In the genomic region with DNA sequence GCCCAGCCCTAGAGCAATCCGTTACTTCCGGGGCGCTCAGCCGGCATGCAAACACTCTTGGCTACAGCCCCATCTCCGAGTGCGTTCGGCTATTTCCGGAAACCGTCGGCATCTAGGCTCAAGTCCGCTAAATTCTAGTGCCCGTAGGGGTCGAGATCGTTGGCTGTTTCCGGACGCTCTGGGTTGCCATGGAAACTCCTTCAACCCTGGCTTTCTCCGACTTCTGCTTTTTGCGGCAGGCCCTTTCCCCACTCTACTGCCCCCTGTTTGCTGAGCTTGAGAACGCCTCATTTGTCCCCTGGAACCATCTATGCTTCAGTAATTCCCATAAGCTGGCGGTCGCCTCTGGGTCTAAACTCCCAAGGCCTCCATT, we compare ENCODE assay signal across 8 cellular contexts. TPM values are rescaled to one million over a fixed set of nuclear protein-coding genes. Genes with fewer than 3 reads are reported as not detected.
DNase-seq lines count a peak whose midpoint lies in the region; ATAC-seq, FAIRE-seq and TF ChIP-seq lines count a peak whose summit lies in the region.

No MANE protein-coding gene starts in this region.

- H2AFZ ChIP-seq in HepG2 (ENCODE audit: low read length): no peak overlapping the region

- peaks cover 18% of the 10 kb centered on the region for H3K79me2 ChIP-seq in HepG2 (ENCODE audit: insufficient read depth, low read length)

- peaks cover 53% of the 10 kb centered on the region for H3K4me1 ChIP-seq in HepG2 (ENCODE audit: insufficient read depth, low read length)

- CTCF ChIA-PET in HepG2 (lab: Yijun Ruan, JAX; ENCODE audit: low intra/inter-chr PET ratio, low total read pairs): interaction anchor here (0.9 to 1.2 kb wide), 2 partner anchors 9 to 39 kb away, joined by 3 read pairs; no protein-coding TSS in a partner anchor

- FAIRE-seq in HepG2 (lab: Jason Lieb, UNC): peak; percentile 96

- in situ Hi-C loops in HepG2 (cut with HindIII; ENCODE audit: extremely low pct_ligation_motif_present, low pct_unique_long_range_greater_than_20kb): loop anchor here (5.0 kb wide), 1 partner anchor 40 kb away; no protein-coding TSS in a partner anchor

- H3K36me3 ChIP-seq in HepG2 (replicated peaks in 1 of 2; ENCODE audit: control insufficient read depth in 1 of 2, insufficient read depth in 2 of 2, low read length in 2 of 2): peaks cover 8 to 18% of the 10 kb centered on the region in 2 experiments; a peak in 4 of 5 replicates

- peak overlapping the region; percentile 91 for H3K4me2 ChIP-seq in HepG2 (ENCODE audit: low read depth, low read length)

- intact Hi-C loops in HepG2 (cut with micrococcal nuclease; ENCODE audit: unreplicated experiment): no loop called here

- H4K20me1 ChIP-seq in HepG2 (ENCODE audit: insufficient read depth, low read length): 0 out of 2 replicates have a peak, but pooled peaks cover 11% of the 10 kb centered on the region

- peak; percentile 78 for TF ChIP-seq CTCF in HepG2 (CRISPR knock-in tag; IDR thresholded peaks at IDR 0.05)

- BruUV-seq in HepG2 (replicated peaks; lab: Mats Ljungman, UMichigan): TSS peak; percentile 88

- POLR2A ChIA-PET in HepG2 (lab: Yijun Ruan, JAX): interaction anchor here (0.8 to 3.1 kb wide), 13 partner anchors 9 to 127 kb away, joined by 3 to 18 read pairs (median 6); no protein-coding TSS in a partner anchor

- peak; percentile 100 for DNase-seq in CD1c-positive myeloid dendritic cell (ENCODE audit: extremely low spot score)
- DNase-seq in NCI-H69 (lab: John Stamatoyannopoulos, UW): peak; percentile 99
- DNase-seq in activated CD4-positive, alpha-beta T cell treated with anti-CD3 and anti-CD28 coated beads, Interleukin-2, amount 50 U/mL, for 24 hours (ENCODE audit: low read depth in 1 of 2, low spot score in 1 of 2): peak; percentile 93 to 96
- DNase-seq in dermis blood vessel endothelial cell: peak; percentile 98
- DNase-seq in HepG2 (ENCODE audit: low spot score): peak; percentile 98
- peak; percentile 98 for DNase-seq in stimulated activated CD4-positive, alpha-beta T cell treated with anti-CD3 and anti-CD28 coated beads, Interleukin-4, amount 100 ng/mL, for 1 hour

- peak overlapping the region; percentile 94 for H3K27ac ChIP-seq in HepG2 (ENCODE audit: extremely low read length, insufficient read depth, low read length)

- no peaks in the 10 kb centered on the region for H3K9me3 ChIP-seq in HepG2 (ENCODE audit: low read length)

- H3K9ac ChIP-seq in HepG2 (ENCODE audit: insufficient read depth, low read depth, low read length): peak overlapping the region; percentile 87

- peak; percentile 66 for TF ChIP-seq RAD21 in HepG2 (CRISPR knock-in tag; IDR thresholded peaks at IDR 0.05)

- ATAC-seq in GM19351 (IDR thresholded peaks at IDR 0.05; ENCODE audit: unreplicated experiment): peak; percentile 66
- peak; percentile 51 for ATAC-seq in HG03520 (IDR thresholded peaks at IDR 0.05; ENCODE audit: unreplicated experiment)
- peak; percentile 75 for ATAC-seq in HepG2

- no peak; a peak in 1 of 4 replicates for TF ChIP-seq EP300 in HepG2 (IDR thresholded peaks at IDR 0.05; ENCODE audit: low read depth in 2 of 2, low read length in 2 of 2)
- no peak for TF ChIP-seq EP300 in HepG2 (CRISPR knock-in tag; IDR thresholded peaks at IDR 0.05; ENCODE audit: borderline replicate concordance)

- peak overlapping the region; percentile 47 to 98 (median 66); a peak in 5 of 6 replicates for H3K4me3 ChIP-seq in HepG2 (replicated peaks in 1 of 3; ENCODE audit: insufficient read depth in 1 of 3, low read depth in 2 of 3, low read length in 3 of 3)

- WGBS in HepG2 (ENCODE audit: low lambda C conversion rate): 0% methylated on average over 21 of the region's 21 CpGs

- no peak for TF ChIP-seq POLR2A in HepG2 (IDR thresholded peaks at IDR 0.05; ENCODE audit: insufficient read depth in 1 of 2, low read depth in 2 of 2, low read length in 2 of 2)

- H3K27me3 ChIP-seq in HepG2 (ENCODE audit: control insufficient read depth in 1 of 2, insufficient read depth in 2 of 2, low read length in 2 of 2): no peaks in the 10 kb centered on the region; a peak in 1 of 5 replicates

RNA-seq across cellular contexts. Expression of a gene that starts 0.5 kb away (rescaled TPM):
- 4.8 and 9.7 TPM in 2 replicates for total RNA-seq in dermis blood vessel endothelial cell
- 15.8 and 25.3 TPM in 2 replicates for total RNA-seq in HepG2 (2016; rRNA removed; fragmentation: Illumina TruSeq; extraction: Trizol)
- 13.7 and 16.1 TPM in 2 replicates for total RNA-seq in HepG2 (2016; cell fraction: cytosol; rRNA removed; fragmentation: Illumina TruSeq; extraction: Trizol; ENCODE audit: low read depth)
- total RNA-seq in HepG2 (2016; cell fraction: insoluble cytoplasmic fraction; rRNA removed; fragmentation: Illumina TruSeq; extraction: Trizol): 12.5 and 18.3 TPM in 2 replicates
- 33.3 and 40.2 TPM in 2 replicates for total RNA-seq in HepG2 (2016; cell fraction: membrane; rRNA removed; fragmentation: Illumina TruSeq; extraction: Trizol)
- total RNA-seq in HepG2 (2016; cell fraction: nucleus; rRNA removed; fragmentation: Illumina TruSeq; extraction: Trizol): 14.5 and 18.4 TPM in 2 replicates
- polyA plus RNA-seq in HepG2 (2011; rRNA removed): 18.6 and 27.2 TPM in 2 replicates
- polyA plus RNA-seq in HepG2 (2011; cell fraction: cytosol; rRNA removed): 17.0 and 21.2 TPM in 2 replicates
- 35.7 and 42.1 TPM in 2 replicates for polyA plus RNA-seq in HepG2 (2011; cell fraction: nucleus; rRNA removed)
- polyA plus RNA-seq in HepG2 (2012): 39.2 and 39.3 TPM in 2 replicates
- 8.4 and 11.9 TPM in 2 replicates for polyA plus RNA-seq in HepG2 (2016; cell fraction: cytosol; fragmentation: Illumina TruSeq; extraction: Trizol; ENCODE audit: low read depth)
- polyA plus RNA-seq in HepG2 (2016; cell fraction: insoluble cytoplasmic fraction; fragmentation: Illumina TruSeq; extraction: Trizol; ENCODE audit: low read depth): 30.5 and 42.6 TPM in 2 replicates
- polyA plus RNA-seq in HepG2 (2016; cell fraction: membrane; fragmentation: Illumina TruSeq; extraction: Trizol; ENCODE audit: low read depth): 46.8 and 48.0 TPM in 2 replicates
- 60.8 and 65.6 TPM in 2 replicates for polyA plus RNA-seq in HepG2 (2016; cell fraction: nucleus; fragmentation: Illumina TruSeq; extraction: Trizol; ENCODE audit: insufficient read depth, low read depth)
- polyA minus RNA-seq in HepG2 (2011; rRNA and poly(A)+ RNA removed; ENCODE audit: low replicate concordance): 18.1 and 22.4 TPM in 2 replicates
- 12.0 and 21.3 TPM in 2 replicates for polyA minus RNA-seq in HepG2 (2011; cell fraction: cytosol; rRNA and poly(A)+ RNA removed)
- polyA minus RNA-seq in HepG2 (2011; cell fraction: nucleus; rRNA and poly(A)+ RNA removed): 12.7 and 19.6 TPM in 2 replicates

RNA-seq across cellular contexts. Expression of a gene that starts 21.2 kb away (rescaled TPM):
- 8.0 and 8.5 TPM in 2 replicates for total RNA-seq in dermis blood vessel endothelial cell
- total RNA-seq in HepG2 (2016; rRNA removed; fragmentation: Illumina TruSeq; extraction: Trizol): 41.2 and 79.4 TPM in 2 replicates
- 49.8 and 56.5 TPM in 2 replicates for total RNA-seq in HepG2 (2016; cell fraction: cytosol; rRNA removed; fragmentation: Illumina TruSeq; extraction: Trizol; ENCODE audit: low read depth)
- total RNA-seq in HepG2 (2016; cell fraction: insoluble cytoplasmic fraction; rRNA removed; fragmentation: Illumina TruSeq; extraction: Trizol): 39.1 and 76.9 TPM in 2 replicates
- total RNA-seq in HepG2 (2016; cell fraction: membrane; rRNA removed; fragmentation: Illumina TruSeq; extraction: Trizol): 32.9 and 35.3 TPM in 2 replicates
- 62.2 and 72.4 TPM in 2 replicates for total RNA-seq in HepG2 (2016; cell fraction: nucleus; rRNA removed; fragmentation: Illumina TruSeq; extraction: Trizol)
- 24.7 and 25.0 TPM in 2 replicates for polyA plus RNA-seq in HepG2 (2011; rRNA removed)
- 33.2 and 51.0 TPM in 2 replicates for polyA plus RNA-seq in HepG2 (2011; cell fraction: cytosol; rRNA removed)
- polyA plus RNA-seq in HepG2 (2011; cell fraction: nucleus; rRNA removed): 13.2 and 16.2 TPM in 2 replicates
- polyA plus RNA-seq in HepG2 (2012): 13.8 and 14.8 TPM in 2 replicates
- 68.0 and 80.0 TPM in 2 replicates for polyA plus RNA-seq in HepG2 (2016; cell fraction: cytosol; fragmentation: Illumina TruSeq; extraction: Trizol; ENCODE audit: low read depth)
- polyA plus RNA-seq in HepG2 (2016; cell fraction: insoluble cytoplasmic fraction; fragmentation: Illumina TruSeq; extraction: Trizol; ENCODE audit: low read depth): 46.2 and 52.2 TPM in 2 replicates
- polyA plus RNA-seq in HepG2 (2016; cell fraction: membrane; fragmentation: Illumina TruSeq; extraction: Trizol; ENCODE audit: low read depth): 28.9 and 31.1 TPM in 2 replicates
- polyA plus RNA-seq in HepG2 (2016; cell fraction: nucleus; fragmentation: Illumina TruSeq; extraction: Trizol; ENCODE audit: insufficient read depth, low read depth): 133 TPM in 2 replicates
- 49.7 and 255 TPM in 2 replicates for polyA minus RNA-seq in HepG2 (2011; rRNA and poly(A)+ RNA removed; ENCODE audit: low replicate concordance)
- 11.2 and 23.9 TPM in 2 replicates for polyA minus RNA-seq in HepG2 (2011; cell fraction: cytosol; rRNA and poly(A)+ RNA removed)
- 3.7 and 4.4 TPM in 2 replicates for polyA minus RNA-seq in HepG2 (2011; cell fraction: nucleus; rRNA and poly(A)+ RNA removed)

RNA-seq across cellular contexts. Expression of a gene that starts 40.6 kb away (rescaled TPM):
- total RNA-seq in dermis blood vessel endothelial cell (15.3 and 19.3 TPM in 2 replicates), HepG2 (2016; rRNA removed; fragmentation: Illumina TruSeq; extraction: Trizol) (13.0 and 16.7 TPM in 2 replicates)
- total RNA-seq in HepG2 (2016; cell fraction: cytosol; rRNA removed; fragmentation: Illumina TruSeq; extraction: Trizol; ENCODE audit: low read depth): 5.8 and 6.2 TPM in 2 replicates
- 13.4 and 17.8 TPM in 2 replicates for total RNA-seq in HepG2 (2016; cell fraction: insoluble cytoplasmic fraction; rRNA removed; fragmentation: Illumina TruSeq; extraction: Trizol)
- total RNA-seq in HepG2 (2016; cell fraction: membrane; rRNA removed; fragmentation: Illumina TruSeq; extraction: Trizol): 8.3 and 11.1 TPM in 2 replicates
- 9.2 and 11.2 TPM in 2 replicates for total RNA-seq in HepG2 (2016; cell fraction: nucleus; rRNA removed; fragmentation: Illumina TruSeq; extraction: Trizol)
- 12.4 and 13.6 TPM in 2 replicates for polyA plus RNA-seq in HepG2 (2011; rRNA removed)
- 8.7 and 13.2 TPM in 2 replicates for polyA plus RNA-seq in HepG2 (2011; cell fraction: cytosol; rRNA removed)
- 5.8 and 6.4 TPM in 2 replicates for polyA plus RNA-seq in HepG2 (2011; cell fraction: nucleus; rRNA removed)
- 6.0 and 9.4 TPM in 2 replicates for polyA plus RNA-seq in HepG2 (2012)
- 7.8 and 8.4 TPM in 2 replicates for polyA plus RNA-seq in HepG2 (2016; cell fraction: cytosol; fragmentation: Illumina TruSeq; extraction: Trizol; ENCODE audit: low read depth)
- polyA plus RNA-seq in HepG2 (2016; cell fraction: insoluble cytoplasmic fraction; fragmentation: Illumina TruSeq; extraction: Trizol; ENCODE audit: low read depth): 21.7 TPM in 2 replicates
- 9.2 and 11.9 TPM in 2 replicates for polyA plus RNA-seq in HepG2 (2016; cell fraction: membrane; fragmentation: Illumina TruSeq; extraction: Trizol; ENCODE audit: low read depth)
- polyA plus RNA-seq in HepG2 (2016; cell fraction: nucleus; fragmentation: Illumina TruSeq; extraction: Trizol; ENCODE audit: insufficient read depth, low read depth): 27.8 and 29.4 TPM in 2 replicates
- polyA minus RNA-seq in HepG2 (2011; rRNA and poly(A)+ RNA removed; ENCODE audit: low replicate concordance): 22.3 and 69.9 TPM in 2 replicates
- 3.4 and 4.1 TPM in 2 replicates for polyA minus RNA-seq in HepG2 (2011; cell fraction: cytosol; rRNA and poly(A)+ RNA removed)
- 2.5 and 3.7 TPM in 2 replicates for polyA minus RNA-seq in HepG2 (2011; cell fraction: nucleus; rRNA and poly(A)+ RNA removed)

RNA-seq across cellular contexts. Expression of a gene that starts 51.4 kb away (rescaled TPM):
- total RNA-seq in dermis blood vessel endothelial cell (0.17 and 0.93 TPM in 2 replicates), HepG2 (2016; rRNA removed; fragmentation: Illumina TruSeq; extraction: Trizol) (0.53 and 0.58 TPM in 2 replicates)
- 1.5 and 2.4 TPM in 2 replicates for total RNA-seq in HepG2 (2016; cell fraction: cytosol; rRNA removed; fragmentation: Illumina TruSeq; extraction: Trizol; ENCODE audit: low read depth)
- 0.61 and 1.2 TPM in 2 replicates for total RNA-seq in HepG2 (2016; cell fraction: insoluble cytoplasmic fraction; rRNA removed; fragmentation: Illumina TruSeq; extraction: Trizol)
- total RNA-seq in HepG2 (2016; cell fraction: membrane; rRNA removed; fragmentation: Illumina TruSeq; extraction: Trizol): 1.4 and 1.8 TPM in 2 replicates
- total RNA-seq in HepG2 (2016; cell fraction: nucleus; rRNA removed; fragmentation: Illumina TruSeq; extraction: Trizol): 1.0 and 1.4 TPM in 2 replicates
- polyA plus RNA-seq in HepG2 (2011; rRNA removed): 0.95 and 0.98 TPM in 2 replicates
- 1.4 TPM in 2 replicates for polyA plus RNA-seq in HepG2 (2011; cell fraction: cytosol; rRNA removed)
- polyA plus RNA-seq in HepG2 (2011; cell fraction: nucleus; rRNA removed): 2.7 and 3.2 TPM in 2 replicates
- polyA plus RNA-seq in HepG2 (2012): 1.8 and 2.1 TPM in 2 replicates
- polyA plus RNA-seq in HepG2 (2016; cell fraction: cytosol; fragmentation: Illumina TruSeq; extraction: Trizol; ENCODE audit: low read depth): 0.90 and 0.94 TPM in 2 replicates
- 1.1 and 2.1 TPM in 2 replicates for polyA plus RNA-seq in HepG2 (2016; cell fraction: insoluble cytoplasmic fraction; fragmentation: Illumina TruSeq; extraction: Trizol; ENCODE audit: low read depth)
- 1.1 TPM in 2 replicates for polyA plus RNA-seq in HepG2 (2016; cell fraction: membrane; fragmentation: Illumina TruSeq; extraction: Trizol; ENCODE audit: low read depth)
- 2.0 and 3.3 TPM in 2 replicates for polyA plus RNA-seq in HepG2 (2016; cell fraction: nucleus; fragmentation: Illumina TruSeq; extraction: Trizol; ENCODE audit: insufficient read depth, low read depth)
- polyA minus RNA-seq in HepG2 (2011; rRNA and poly(A)+ RNA removed; ENCODE audit: low replicate concordance): 4.2 and 9.4 TPM in 2 replicates
- 3.9 and 4.1 TPM in 2 replicates for polyA minus RNA-seq in HepG2 (2011; cell fraction: cytosol; rRNA and poly(A)+ RNA removed)
- 0.64 and 1.2 TPM in 2 replicates for polyA minus RNA-seq in HepG2 (2011; cell fraction: nucleus; rRNA and poly(A)+ RNA removed)

RNA-seq across cellular contexts. Expression of a gene that starts 54.9 kb away (rescaled TPM):
- total RNA-seq in dermis blood vessel endothelial cell (2.2 and 3.7 TPM in 2 replicates), HepG2 (2016; rRNA removed; fragmentation: Illumina TruSeq; extraction: Trizol) (4.1 and 4.5 TPM in 2 replicates)
- total RNA-seq in HepG2 (2016; cell fraction: cytosol; rRNA removed; fragmentation: Illumina TruSeq; extraction: Trizol; ENCODE audit: low read depth): 1.9 and 2.8 TPM in 2 replicates
- total RNA-seq in HepG2 (2016; cell fraction: insoluble cytoplasmic fraction; rRNA removed; fragmentation: Illumina TruSeq; extraction: Trizol): 3.6 and 4.1 TPM in 2 replicates
- 4.4 and 5.1 TPM in 2 replicates for total RNA-seq in HepG2 (2016; cell fraction: membrane; rRNA removed; fragmentation: Illumina TruSeq; extraction: Trizol)
- total RNA-seq in HepG2 (2016; cell fraction: nucleus; rRNA removed; fragmentation: Illumina TruSeq; extraction: Trizol): 5.3 and 7.5 TPM in 2 replicates
- 4.6 and 6.0 TPM in 2 replicates for polyA plus RNA-seq in HepG2 (2011; rRNA removed)
- 2.0 and 2.4 TPM in 2 replicates for polyA plus RNA-seq in HepG2 (2011; cell fraction: cytosol; rRNA removed)
- polyA plus RNA-seq in HepG2 (2011; cell fraction: nucleus; rRNA removed): 18.7 and 20.6 TPM in 2 replicates
- polyA plus RNA-seq in HepG2 (2012): 5.2 and 6.4 TPM in 2 replicates
- polyA plus RNA-seq in HepG2 (2016; cell fraction: cytosol; fragmentation: Illumina TruSeq; extraction: Trizol; ENCODE audit: low read depth): 1.0 and 1.1 TPM in 2 replicates
- polyA plus RNA-seq in HepG2 (2016; cell fraction: insoluble cytoplasmic fraction; fragmentation: Illumina TruSeq; extraction: Trizol; ENCODE audit: low read depth): 4.1 and 5.8 TPM in 2 replicates
- polyA plus RNA-seq in HepG2 (2016; cell fraction: membrane; fragmentation: Illumina TruSeq; extraction: Trizol; ENCODE audit: low read depth): 2.0 and 2.2 TPM in 2 replicates
- 22.7 and 26.8 TPM in 2 replicates for polyA plus RNA-seq in HepG2 (2016; cell fraction: nucleus; fragmentation: Illumina TruSeq; extraction: Trizol; ENCODE audit: insufficient read depth, low read depth)
- polyA minus RNA-seq in HepG2 (2011; rRNA and poly(A)+ RNA removed; ENCODE audit: low replicate concordance): 3.2 and 9.3 TPM in 2 replicates
- polyA minus RNA-seq in HepG2 (2011; cell fraction: cytosol; rRNA and poly(A)+ RNA removed): 6.7 and 7.6 TPM in 2 replicates
- polyA minus RNA-seq in HepG2 (2011; cell fraction: nucleus; rRNA and poly(A)+ RNA removed): 7.3 and 8.5 TPM in 2 replicates

Comparison
In these comparisons a context has a peak if more than half of its experiments do, and no peak if none do; other contexts are left out.
1. Peak in every context shown above with its lines: DNase-seq, ATAC-seq, H3K4me3 ChIP-seq and H3K27ac ChIP-seq.